In the genomic region with DNA sequence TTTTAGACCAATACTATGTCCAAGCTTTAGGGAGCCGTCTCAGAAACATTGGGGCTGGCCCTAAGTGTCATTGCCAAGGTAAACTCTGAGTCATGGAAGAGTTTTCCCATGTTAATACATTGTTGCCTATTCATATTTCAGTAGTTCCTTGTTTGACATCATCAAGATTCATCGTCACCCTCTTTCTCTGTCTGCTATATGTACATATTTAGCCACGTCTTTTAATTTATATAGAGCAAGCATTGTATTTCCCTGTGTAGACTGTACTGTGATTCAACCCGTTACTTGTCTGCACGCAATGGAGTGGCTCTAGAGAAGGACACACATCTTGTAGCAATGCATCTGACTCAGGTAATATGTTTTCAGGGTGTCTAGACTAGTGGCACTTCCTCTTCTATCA, we compare ENCODE assay signal across 28 cellular contexts.
"Had no signal": no experiment of that assay in that cellular context is flagged by ENCODE, and none has a peak within 500 bp of the region (broad histone marks: within the 10 kb centered on the region; RNA-seq: fewer than 3 reads in every experiment).

No MANE protein-coding gene starts in this region.

- H3K9me3 Mint-ChIP-seq: nephron; stimulated activated naive CD8-positive, alpha-beta T cell treated with anti-CD3 and anti-CD28 coated beads, Interleukin-15, Interleukin-2, amounts not matched to agents 100 ng/mL and 50 ng/mL, for 24 hours had no signal

- H3K27ac ChIP-seq: neural progenitor cell, ovary, parathyroid adenoma, psoas muscle, right lobe of liver, sigmoid colon, stomach, thoracic aorta, thyroid gland, tibial nerve, upper lobe of left lung, vagina had no signal

- H3K36me3 Mint-ChIP-seq: neural progenitor cell; stimulated activated effector memory CD8-positive, alpha-beta T cell treated with anti-CD3 and anti-CD28 coated beads, Interleukin-12 subunit alpha, Interleukin-12 subunit beta, amount 100 ng/mL, for 72 hours had no signal

- H3K27ac Mint-ChIP-seq: nephron; neural progenitor cell; progenitor cell of endocrine pancreas; stimulated activated effector memory CD8-positive, alpha-beta T cell treated with anti-CD3 and anti-CD28 coated beads, Interleukin-12 subunit alpha, Interleukin-12 subunit beta, amount 100 ng/mL, for 72 hours; stimulated activated naive B cell treated with anti-CD40 and anti-IgM and Interleukin-4, amounts not matched to agents 10 μg/mL and 1 μg/mL and 100 μg/mL, for 72 hours; stimulated activated naive CD8-positive, alpha-beta T cell treated with anti-CD3 and anti-CD28 coated beads, Interleukin-15, Interleukin-2, amounts not matched to agents 100 ng/mL and 50 ng/mL, for 24 hours had no signal

- H3K4me1 ChIP-seq: neural progenitor cell, parathyroid adenoma, psoas muscle, right lobe of liver, sigmoid colon, stomach, thyroid gland, tibial nerve, upper lobe of left lung, vagina had no signal

- ATAC-seq: psoas muscle; right cardiac atrium; right lobe of liver; stimulated activated effector memory CD8-positive, alpha-beta T cell treated with anti-CD3 and anti-CD28 coated beads, Interleukin-12 subunit alpha, Interleukin-12 subunit beta, amount 100 ng/mL, for 72 hours; stimulated activated naive B cell treated with anti-CD40 and anti-IgM and Interleukin-4, amounts not matched to agents 10 μg/mL and 1 μg/mL and 100 μg/mL, for 72 hours had no signal

- H3K9me3 ChIP-seq: ovary, right lobe of liver, sigmoid colon, thoracic aorta, thyroid gland, upper lobe of left lung, vagina had no signal

- FAIRE-seq: small intestine, urothelium cell line had no signal

- H3K4me3 Mint-ChIP-seq: nephron; neural progenitor cell; stimulated activated effector memory CD8-positive, alpha-beta T cell treated with anti-CD3 and anti-CD28 coated beads, Interleukin-12 subunit alpha, Interleukin-12 subunit beta, amount 100 ng/mL, for 72 hours; stimulated activated naive B cell treated with anti-CD40 and anti-IgM and Interleukin-4, amounts not matched to agents 10 μg/mL and 1 μg/mL and 100 μg/mL, for 72 hours; stimulated activated naive CD8-positive, alpha-beta T cell treated with anti-CD3 and anti-CD28 coated beads, Interleukin-15, Interleukin-2, amounts not matched to agents 100 ng/mL and 50 ng/mL, for 24 hours had no signal

- H3K4me1 Mint-ChIP-seq: nephron; neural progenitor cell; stimulated activated effector memory CD8-positive, alpha-beta T cell treated with anti-CD3 and anti-CD28 coated beads, Interleukin-12 subunit alpha, Interleukin-12 subunit beta, amount 100 ng/mL, for 72 hours; stimulated activated naive B cell treated with anti-CD40 and anti-IgM and Interleukin-4, amounts not matched to agents 10 μg/mL and 1 μg/mL and 100 μg/mL, for 72 hours had no signal

- H3K4me3 ChIP-seq: neural progenitor cell, ovary, psoas muscle, right lobe of liver, sigmoid colon, stomach, thoracic aorta, thyroid gland, tibial nerve, upper lobe of left lung, vagina had no signal

- H3K27me3 Mint-ChIP-seq: progenitor cell of endocrine pancreas; stimulated activated naive B cell treated with anti-CD40 and anti-IgM and Interleukin-4, amounts not matched to agents 10 μg/mL and 1 μg/mL and 100 μg/mL, for 72 hours; stimulated activated naive CD8-positive, alpha-beta T cell treated with anti-CD3 and anti-CD28 coated beads, Interleukin-15, Interleukin-2, amounts not matched to agents 100 ng/mL and 50 ng/mL, for 24 hours had no signal

- DNase-seq: occipital lobe; ovary; posterior cingulate gyrus; psoas muscle; right cardiac atrium; right lobe of liver; sigmoid colon; small intestine; stimulated activated CD4-positive, alpha-beta T cell treated with anti-CD3 and anti-CD28 coated beads, Interleukin-15, amount 100 ng/mL, for 24 hours; stimulated activated CD4-positive, alpha-beta T cell treated with anti-CD3 and anti-CD28 coated beads, Interleukin-2, amount 100 ng/mL, for 24 hours; stimulated activated CD4-positive, alpha-beta T cell treated with anti-CD3 and anti-CD28 coated beads, Interleukin-2, amount 100 ng/mL, for 48 hours; stimulated activated CD4-positive, alpha-beta T cell treated with anti-CD3 and anti-CD28 coated beads, Interleukin-4, amount 100 ng/mL, for 24 hours; stimulated activated naive B cell treated with anti-CD40 and anti-IgM and Interleukin-4, amounts not matched to agents 10 μg/mL and 1 μg/mL and 100 μg/mL, for 72 hours; stimulated activated naive CD4-positive, alpha-beta T cell treated with Interleukin-2 at 50 U/mL for 16 hours; stomach; thyroid gland; trophoblast cell; upper lobe of left lung had no signal

- H3K36me3 ChIP-seq: neural progenitor cell, ovary, right lobe of liver, sigmoid colon, stomach, thoracic aorta, thyroid gland, tibial nerve, upper lobe of left lung, vagina had no signal

- H3K27me3 ChIP-seq: neural progenitor cell, ovary, right lobe of liver, sigmoid colon, stomach, thyroid gland, tibial nerve, upper lobe of left lung, vagina had no signal
